Comparison of ENCODE assay signal across 8 cellular contexts in genomic region chr20:21048841-21049273, GRCh38. TPM values are rescaled to one million over a fixed set of nuclear protein-coding genes. Genes with fewer than 3 reads are reported as not detected.
A peak's percentile ranks its signal among the peaks of the same experiment; 100 is the strongest.
DNase-seq lines count a peak whose midpoint lies in the region; ATAC-seq lines count a peak whose summit lies in the region.

No MANE protein-coding gene starts in this region.

- H3K9me3 Mint-ChIP-seq in activated T-helper 17 cell treated with anti-CD3 and anti-CD28 coated beads, Interleukin-2, amount 50 U/mL, for 72 hours = no peaks in the 10 kb centered on the region
- peaks cover 0 to 3% (median 0%) of the 10 kb centered on the region in 6 donors for H3K9me3 Mint-ChIP-seq in immature natural killer cell

- H3K4me3 Mint-ChIP-seq in activated T-helper 17 cell treated with anti-CD3 and anti-CD28 coated beads, Interleukin-2, amount 50 U/mL, for 72 hours = no peak overlapping the region
- no peak overlapping the region for H3K4me3 Mint-ChIP-seq in immature natural killer cell

- no peak overlapping the region for H3K27ac Mint-ChIP-seq in activated T-helper 17 cell treated with anti-CD3 and anti-CD28 coated beads, Interleukin-2, amount 50 U/mL, for 72 hours
- H3K27ac Mint-ChIP-seq in immature natural killer cell = no peak overlapping the region

- DNase-seq in CD1c-positive myeloid dendritic cell (ENCODE audit: extremely low spot score) = peak; percentile 56
- peak; percentile 73 for DNase-seq in OCI-M1 (lab: John Stamatoyannopoulos, UW)
- DNase-seq in immature natural killer cell = peak; percentile 3 to 35 (median 19)
- peak; percentile 1 to 25 for DNase-seq in stimulated activated CD8-positive, alpha-beta memory T cell treated with anti-CD3 and anti-CD28 coated beads, Interleukin-7, amount 100 ng/mL, for 1 hour (ENCODE audit: low read depth in 2 of 2)
- DNase-seq in NCI-H510A (lab: John Stamatoyannopoulos, UW) = no peak

- H3K27me3 Mint-ChIP-seq in activated T-helper 17 cell treated with anti-CD3 and anti-CD28 coated beads, Interleukin-2, amount 50 U/mL, for 72 hours = peaks cover 26% of the 10 kb centered on the region
- peaks cover 0 to 6% (median 5%) of the 10 kb centered on the region in 3 donors for H3K27me3 Mint-ChIP-seq in immature natural killer cell (ENCODE audit: low read depth in 3 of 3)

- ATAC-seq in GM21390 (IDR thresholded peaks at IDR 0.05; ENCODE audit: unreplicated experiment) = peak; percentile 63
- ATAC-seq in activated T-helper 17 cell treated with anti-CD3 and anti-CD28 coated beads, Interleukin-2, amount 50 U/mL, for 72 hours (replicated peaks) = peak; percentile 66
- no peak for ATAC-seq in GM21526 (IDR thresholded peaks at IDR 0.05; ENCODE audit: low FRiP score, unreplicated experiment)

- H3K36me3 Mint-ChIP-seq in activated T-helper 17 cell treated with anti-CD3 and anti-CD28 coated beads, Interleukin-2, amount 50 U/mL, for 72 hours (ENCODE audit: low read depth) = no peaks in the 10 kb centered on the region
- no peaks in the 10 kb centered on the region for H3K36me3 Mint-ChIP-seq in immature natural killer cell

- no peaks in the 10 kb centered on the region for H3K4me1 Mint-ChIP-seq in activated T-helper 17 cell treated with anti-CD3 and anti-CD28 coated beads, Interleukin-2, amount 50 U/mL, for 72 hours
- no peaks in the 10 kb centered on the region for H3K4me1 Mint-ChIP-seq in immature natural killer cell

RNA-seq across cellular contexts. Expression of gene LINC00237, which starts 57.3 kb away (rescaled TPM):
- total RNA-seq in activated T-helper 17 cell treated with anti-CD3 and anti-CD28 coated beads, Interleukin-2, amount 50 U/mL, for 72 hours = not detected
- polyA plus RNA-seq in immature natural killer cell = under 1 TPM in 1 of 3 donors, not detected in 2; 0.28 TPM
